1 cellular context compared by ENCODE assay signal in the genomic region with DNA sequence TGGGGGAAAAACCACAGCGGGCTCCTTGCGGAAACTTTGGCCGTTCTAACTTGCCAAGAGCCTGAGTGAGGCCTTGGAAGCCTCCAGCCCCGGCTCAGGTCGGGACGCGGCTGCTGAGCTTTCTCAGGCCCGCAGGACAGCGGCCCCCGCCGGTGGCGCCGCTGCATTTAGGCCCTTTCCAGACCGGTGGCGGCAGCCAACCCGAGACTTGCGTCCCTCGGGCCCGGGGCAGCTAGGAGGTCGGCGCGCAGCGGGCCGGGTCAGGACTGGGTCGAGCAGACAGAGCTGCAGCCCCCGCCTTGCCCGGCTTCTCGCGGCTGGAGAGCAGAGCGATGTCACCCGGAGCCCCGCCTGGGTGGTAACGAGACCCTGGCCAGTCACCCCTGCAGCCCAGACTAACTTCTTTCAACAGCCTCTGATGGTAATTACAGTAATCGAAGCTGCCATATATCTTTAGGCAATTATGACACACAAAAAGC.
TF ChIP-seq lines count a peak whose summit lies in the region.

No MANE protein-coding gene starts in this region.

TF ChIP-seq in HepG2, 621 proteins besides CTCF, POLR2A, EP300 and RAD21 (continued from another document):
- TF ChIP-seq, protein P1, sequence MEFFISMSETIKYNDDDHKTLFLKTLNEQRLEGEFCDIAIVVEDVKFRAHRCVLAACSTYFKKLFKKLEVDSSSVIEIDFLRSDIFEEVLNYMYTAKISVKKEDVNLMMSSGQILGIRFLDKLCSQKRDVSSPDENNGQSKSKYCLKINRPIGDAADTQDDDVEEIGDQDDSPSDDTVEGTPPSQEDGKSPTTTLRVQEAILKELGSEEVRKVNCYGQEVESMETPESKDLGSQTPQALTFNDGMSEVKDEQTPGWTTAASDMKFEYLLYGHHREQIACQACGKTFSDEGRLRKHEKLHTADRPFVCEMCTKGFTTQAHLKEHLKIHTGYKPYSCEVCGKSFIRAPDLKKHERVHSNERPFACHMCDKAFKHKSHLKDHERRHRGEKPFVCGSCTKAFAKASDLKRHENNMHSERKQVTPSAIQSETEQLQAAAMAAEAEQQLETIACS (CRISPR knock-in tag; IDR thresholded peaks at IDR 0.05) = no peak
- TF ChIP-seq MAZ (IDR thresholded peaks at IDR 0.05; ENCODE audit: borderline replicate concordance, low read depth, low read length) = no peak
- 0 out of 2 replicates have a peak, but pooled peaks have one; percentile 21 for TF ChIP-seq MAZ (CRISPR knock-in tag; IDR thresholded peaks at IDR 0.05; ENCODE audit: low read depth)
- TF ChIP-seq PHF8 (CRISPR knock-in tag; IDR thresholded peaks at IDR 0.05) = peak; percentile 56
- TF ChIP-seq RBM39 (IDR thresholded peaks at IDR 0.05; ENCODE audit: low read depth, low read length, poor library complexity, severe bottlenecking) = peak; percentile 32
- no peak for TF ChIP-seq DNMT1 (CRISPR knock-in tag; IDR thresholded peaks at IDR 0.05)
- TF ChIP-seq, protein P2, sequence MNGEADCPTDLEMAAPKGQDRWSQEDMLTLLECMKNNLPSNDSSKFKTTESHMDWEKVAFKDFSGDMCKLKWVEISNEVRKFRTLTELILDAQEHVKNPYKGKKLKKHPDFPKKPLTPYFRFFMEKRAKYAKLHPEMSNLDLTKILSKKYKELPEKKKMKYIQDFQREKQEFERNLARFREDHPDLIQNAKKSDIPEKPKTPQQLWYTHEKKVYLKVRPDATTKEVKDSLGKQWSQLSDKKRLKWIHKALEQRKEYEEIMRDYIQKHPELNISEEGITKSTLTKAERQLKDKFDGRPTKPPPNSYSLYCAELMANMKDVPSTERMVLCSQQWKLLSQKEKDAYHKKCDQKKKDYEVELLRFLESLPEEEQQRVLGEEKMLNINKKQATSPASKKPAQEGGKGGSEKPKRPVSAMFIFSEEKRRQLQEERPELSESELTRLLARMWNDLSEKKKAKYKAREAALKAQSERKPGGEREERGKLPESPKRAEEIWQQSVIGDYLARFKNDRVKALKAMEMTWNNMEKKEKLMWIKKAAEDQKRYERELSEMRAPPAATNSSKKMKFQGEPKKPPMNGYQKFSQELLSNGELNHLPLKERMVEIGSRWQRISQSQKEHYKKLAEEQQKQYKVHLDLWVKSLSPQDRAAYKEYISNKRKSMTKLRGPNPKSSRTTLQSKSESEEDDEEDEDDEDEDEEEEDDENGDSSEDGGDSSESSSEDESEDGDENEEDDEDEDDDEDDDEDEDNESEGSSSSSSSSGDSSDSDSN (CRISPR knock-in tag; IDR thresholded peaks at IDR 0.05) = peak; percentile 87
- TF ChIP-seq, protein P3, sequence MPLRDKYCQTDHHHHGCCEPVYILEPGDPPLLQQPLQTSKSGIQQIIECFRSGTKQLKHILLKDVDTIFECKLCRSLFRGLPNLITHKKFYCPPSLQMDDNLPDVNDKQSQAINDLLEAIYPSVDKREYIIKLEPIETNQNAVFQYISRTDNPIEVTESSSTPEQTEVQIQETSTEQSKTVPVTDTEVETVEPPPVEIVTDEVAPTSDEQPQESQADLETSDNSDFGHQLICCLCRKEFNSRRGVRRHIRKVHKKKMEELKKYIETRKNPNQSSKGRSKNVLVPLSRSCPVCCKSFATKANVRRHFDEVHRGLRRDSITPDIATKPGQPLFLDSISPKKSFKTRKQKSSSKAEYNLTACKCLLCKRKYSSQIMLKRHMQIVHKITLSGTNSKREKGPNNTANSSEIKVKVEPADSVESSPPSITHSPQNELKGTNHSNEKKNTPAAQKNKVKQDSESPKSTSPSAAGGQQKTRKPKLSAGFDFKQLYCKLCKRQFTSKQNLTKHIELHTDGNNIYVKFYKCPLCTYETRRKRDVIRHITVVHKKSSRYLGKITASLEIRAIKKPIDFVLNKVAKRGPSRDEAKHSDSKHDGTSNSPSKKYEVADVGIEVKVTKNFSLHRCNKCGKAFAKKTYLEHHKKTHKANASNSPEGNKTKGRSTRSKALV (CRISPR knock-in tag; IDR thresholded peaks at IDR 0.05) = 0 out of 2 replicates have a peak, but pooled peaks have one; percentile 30
- TF ChIP-seq, protein P4, sequence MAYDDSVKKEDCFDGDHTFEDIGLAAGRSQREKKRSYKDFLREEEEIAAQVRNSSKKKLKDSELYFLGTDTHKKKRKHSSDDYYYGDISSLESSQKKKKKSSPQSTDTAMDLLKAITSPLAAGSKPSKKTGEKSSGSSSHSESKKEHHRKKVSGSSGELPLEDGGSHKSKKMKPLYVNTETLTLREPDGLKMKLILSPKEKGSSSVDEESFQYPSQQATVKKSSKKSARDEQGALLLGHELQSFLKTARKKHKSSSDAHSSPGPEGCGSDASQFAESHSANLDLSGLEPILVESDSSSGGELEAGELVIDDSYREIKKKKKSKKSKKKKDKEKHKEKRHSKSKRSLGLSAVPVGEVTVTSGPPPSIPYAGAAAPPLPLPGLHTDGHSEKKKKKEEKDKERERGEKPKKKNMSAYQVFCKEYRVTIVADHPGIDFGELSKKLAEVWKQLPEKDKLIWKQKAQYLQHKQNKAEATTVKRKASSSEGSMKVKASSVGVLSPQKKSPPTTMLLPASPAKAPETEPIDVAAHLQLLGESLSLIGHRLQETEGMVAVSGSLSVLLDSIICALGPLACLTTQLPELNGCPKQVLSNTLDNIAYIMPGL (CRISPR knock-in tag; IDR thresholded peaks at IDR 0.05; ENCODE audit: borderline replicate concordance in 1 of 2, low read depth in 1 of 2) = peak in 1 of 2 experiments; percentile 35; a peak in 1 of 4 replicates
- TF ChIP-seq ZNF180 (CRISPR knock-in tag; IDR thresholded peaks at IDR 0.05; ENCODE audit: borderline replicate concordance, low read depth) = no peak
- TF ChIP-seq, protein P5, sequence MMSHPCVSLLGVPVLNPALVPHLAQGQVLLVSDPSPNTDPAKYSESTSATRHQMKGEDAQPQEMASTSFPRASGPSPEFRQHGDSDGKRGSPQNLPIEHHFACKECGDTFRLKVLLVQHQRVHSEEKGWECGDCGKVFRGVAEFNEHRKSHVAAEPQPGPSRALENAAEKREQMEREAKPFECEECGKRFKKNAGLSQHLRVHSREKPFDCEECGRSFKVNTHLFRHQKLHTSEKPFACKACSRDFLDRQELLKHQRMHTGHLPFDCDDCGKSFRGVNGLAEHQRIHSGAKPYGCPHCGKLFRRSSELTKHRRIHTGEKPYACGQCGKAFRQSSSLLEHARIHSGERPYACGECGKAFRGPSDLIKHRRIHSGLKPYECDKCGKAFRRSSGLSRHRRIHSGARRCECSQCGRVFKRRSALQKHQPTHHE (CRISPR knock-in tag; IDR thresholded peaks at IDR 0.05; ENCODE audit: borderline replicate concordance) = no peak
- peak; percentile 64; the same call in 1 of the 2 replicates for TF ChIP-seq ZFX (CRISPR knock-in tag; IDR thresholded peaks at IDR 0.05; ENCODE audit: low read depth)
- TF ChIP-seq, protein P6, sequence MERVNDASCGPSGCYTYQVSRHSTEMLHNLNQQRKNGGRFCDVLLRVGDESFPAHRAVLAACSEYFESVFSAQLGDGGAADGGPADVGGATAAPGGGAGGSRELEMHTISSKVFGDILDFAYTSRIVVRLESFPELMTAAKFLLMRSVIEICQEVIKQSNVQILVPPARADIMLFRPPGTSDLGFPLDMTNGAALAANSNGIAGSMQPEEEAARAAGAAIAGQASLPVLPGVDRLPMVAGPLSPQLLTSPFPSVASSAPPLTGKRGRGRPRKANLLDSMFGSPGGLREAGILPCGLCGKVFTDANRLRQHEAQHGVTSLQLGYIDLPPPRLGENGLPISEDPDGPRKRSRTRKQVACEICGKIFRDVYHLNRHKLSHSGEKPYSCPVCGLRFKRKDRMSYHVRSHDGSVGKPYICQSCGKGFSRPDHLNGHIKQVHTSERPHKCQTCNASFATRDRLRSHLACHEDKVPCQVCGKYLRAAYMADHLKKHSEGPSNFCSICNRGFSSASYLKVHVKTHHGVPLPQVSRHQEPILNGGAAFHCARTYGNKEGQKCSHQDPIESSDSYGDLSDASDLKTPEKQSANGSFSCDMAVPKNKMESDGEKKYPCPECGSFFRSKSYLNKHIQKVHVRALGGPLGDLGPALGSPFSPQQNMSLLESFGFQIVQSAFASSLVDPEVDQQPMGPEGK (CRISPR knock-in tag; IDR thresholded peaks at IDR 0.05) = 0 out of 2 replicates have a peak, but pooled peaks have one; percentile 7
- peak; percentile 43; the same call in 1 of the 2 replicates for TF ChIP-seq ZBTB38 (CRISPR knock-in tag; IDR thresholded peaks at IDR 0.05)
- TF ChIP-seq, protein P7, sequence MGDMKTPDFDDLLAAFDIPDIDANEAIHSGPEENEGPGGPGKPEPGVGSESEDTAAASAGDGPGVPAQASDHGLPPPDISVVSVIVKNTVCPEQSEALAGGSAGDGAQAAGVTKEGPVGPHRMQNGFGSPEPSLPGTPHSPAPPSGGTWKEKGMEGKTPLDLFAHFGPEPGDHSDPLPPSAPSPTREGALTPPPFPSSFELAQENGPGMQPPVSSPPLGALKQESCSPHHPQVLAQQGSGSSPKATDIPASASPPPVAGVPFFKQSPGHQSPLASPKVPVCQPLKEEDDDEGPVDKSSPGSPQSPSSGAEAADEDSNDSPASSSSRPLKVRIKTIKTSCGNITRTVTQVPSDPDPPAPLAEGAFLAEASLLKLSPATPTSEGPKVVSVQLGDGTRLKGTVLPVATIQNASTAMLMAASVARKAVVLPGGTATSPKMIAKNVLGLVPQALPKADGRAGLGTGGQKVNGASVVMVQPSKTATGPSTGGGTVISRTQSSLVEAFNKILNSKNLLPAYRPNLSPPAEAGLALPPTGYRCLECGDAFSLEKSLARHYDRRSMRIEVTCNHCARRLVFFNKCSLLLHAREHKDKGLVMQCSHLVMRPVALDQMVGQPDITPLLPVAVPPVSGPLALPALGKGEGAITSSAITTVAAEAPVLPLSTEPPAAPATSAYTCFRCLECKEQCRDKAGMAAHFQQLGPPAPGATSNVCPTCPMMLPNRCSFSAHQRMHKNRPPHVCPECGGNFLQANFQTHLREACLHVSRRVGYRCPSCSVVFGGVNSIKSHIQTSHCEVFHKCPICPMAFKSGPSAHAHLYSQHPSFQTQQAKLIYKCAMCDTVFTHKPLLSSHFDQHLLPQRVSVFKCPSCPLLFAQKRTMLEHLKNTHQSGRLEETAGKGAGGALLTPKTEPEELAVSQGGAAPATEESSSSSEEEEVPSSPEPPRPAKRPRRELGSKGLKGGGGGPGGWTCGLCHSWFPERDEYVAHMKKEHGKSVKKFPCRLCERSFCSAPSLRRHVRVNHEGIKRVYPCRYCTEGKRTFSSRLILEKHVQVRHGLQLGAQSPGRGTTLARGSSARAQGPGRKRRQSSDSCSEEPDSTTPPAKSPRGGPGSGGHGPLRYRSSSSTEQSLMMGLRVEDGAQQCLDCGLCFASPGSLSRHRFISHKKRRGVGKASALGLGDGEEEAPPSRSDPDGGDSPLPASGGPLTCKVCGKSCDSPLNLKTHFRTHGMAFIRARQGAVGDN (CRISPR knock-in tag; IDR thresholded peaks at IDR 0.05) = peak; percentile 57
- TF ChIP-seq ZNF329 (CRISPR knock-in tag; IDR thresholded peaks at IDR 0.05; ENCODE audit: low read depth) = no peak
- TF ChIP-seq, protein P8, sequence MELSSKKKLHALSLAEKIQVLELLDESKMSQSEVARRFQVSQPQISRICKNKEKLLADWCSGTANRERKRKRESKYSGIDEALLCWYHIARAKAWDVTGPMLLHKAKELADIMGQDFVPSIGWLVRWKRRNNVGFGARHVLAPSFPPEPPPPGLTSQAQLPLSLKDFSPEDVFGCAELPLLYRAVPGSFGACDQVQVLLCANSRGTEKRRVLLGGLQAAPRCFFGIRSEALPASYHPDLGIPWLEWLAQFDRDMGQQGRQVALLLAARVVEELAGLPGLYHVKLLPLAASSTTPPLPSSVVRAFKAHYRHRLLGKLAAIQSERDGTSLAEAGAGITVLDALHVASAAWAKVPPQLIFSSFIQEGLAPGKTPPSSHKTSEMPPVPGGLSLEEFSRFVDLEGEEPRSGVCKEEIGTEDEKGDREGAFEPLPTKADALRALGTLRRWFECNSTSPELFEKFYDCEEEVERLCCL (CRISPR knock-in tag; IDR thresholded peaks at IDR 0.05; ENCODE audit: borderline replicate concordance) = no peak
- TF ChIP-seq ZFY (CRISPR knock-in tag; IDR thresholded peaks at IDR 0.05) = peak; percentile 67; the same call in 1 of the 2 replicates
- TF ChIP-seq GFI1 (CRISPR knock-in tag; IDR thresholded peaks at IDR 0.05; ENCODE audit: borderline replicate concordance) = no peak
- 0 out of 2 replicates have a peak, but pooled peaks have one; percentile 19 for TF ChIP-seq HES4 (CRISPR knock-in tag; IDR thresholded peaks at IDR 0.05; ENCODE audit: borderline replicate concordance)
- TF ChIP-seq MZF1 (CRISPR knock-in tag; IDR thresholded peaks at IDR 0.05; ENCODE audit: borderline replicate concordance) = no peak
TF ChIP-seq in HepG2: peak in this region for 15.
